ENCODE assay signal across 35 cellular contexts in genomic region chr5:2393556-2393955, GRCh38.
"Had no signal": no experiment of that assay in that cellular context is flagged by ENCODE, and none has a peak within 500 bp of the region (broad histone marks: within the 10 kb centered on the region; RNA-seq: fewer than 3 reads in every experiment).

No MANE protein-coding gene starts in this region.

- ATAC-seq: activated CD8-positive, alpha-beta T cell treated with anti-CD3 and anti-CD28 coated beads for 36 hours; activated naive CD4-positive, alpha-beta T cell treated with anti-CD3 and anti-CD28 coated beads, Interleukin-2, amount 50 U/mL, for 72 hours; activated T-cell treated with anti-CD3 and anti-CD28 coated beads, Interleukin-2, amount 50 U/mL, for 4 hours; activated T-cell treated with anti-CD3 and anti-CD28 coated beads, Interleukin-2, amount 50 U/mL, for 72 hours; activated T-helper 17 cell treated with anti-CD3 and anti-CD28 coated beads, Interleukin-2, amount 50 U/mL, for 72 hours; body of pancreas had no signal

- H3K27me3 ChIP-seq: adrenal gland, body of pancreas, brain microvascular endothelial cell, breast epithelium had no signal

- H3K4me1 ChIP-seq: adrenal gland, body of pancreas, breast epithelium had no signal

- H3K27ac ChIP-seq: adrenal gland, body of pancreas, brain microvascular endothelial cell, breast epithelium, VCaP had no signal

- FAIRE-seq: astrocyte, TTC549 had no signal

- H3K9me3 ChIP-seq: adrenal gland, body of pancreas, breast epithelium had no signal

- DNase-seq: activated B cell treated with CpG ODN at 0.5 μM for 24 hours; activated CD4-positive, alpha-beta memory T cell treated with anti-CD3 and anti-CD28 coated beads for 36 hours; activated CD4-positive, alpha-beta T cell treated with anti-CD3 and anti-CD28 coated beads for 4 hours; activated CD4-positive, alpha-beta T cell treated with anti-CD3 and anti-CD28 coated beads, Interleukin-2, amount 10 ng/mL, durations not matched to agents 24 days and 14 days; activated CD4-positive, alpha-beta T cell treated with anti-CD3 and anti-CD28 coated beads, Interleukin-2, amount 50 U/mL, for 1 hour; activated CD4-positive, alpha-beta T cell treated with anti-CD3 and anti-CD28 coated beads, Interleukin-2, amount 50 U/mL, for 4 hours; activated CD4-positive, CD25-positive, alpha-beta regulatory T cell treated with anti-CD3 and anti-CD28 coated beads, Interleukin-2, amount 50 U/mL, for 72 hours; activated CD8-positive, alpha-beta memory T cell treated with anti-CD3 and anti-CD28 coated beads, Interleukin-2, amount 50 U/mL, for 4 hours; activated CD8-positive, alpha-beta T cell treated with anti-CD3 and anti-CD28 coated beads for 36 hours; activated effector memory CD4-positive, alpha-beta T cell treated with anti-CD3 and anti-CD28 coated beads, Interleukin-2, amount 50 U/mL, for 16 hours; activated gamma-delta T cell treated with Interleukin-2 at 50 U/mL for 16 hours; activated naive CD4-positive, alpha-beta T cell; activated naive CD4-positive, alpha-beta T cell treated with anti-CD3 and anti-CD28 coated beads for 36 hours; activated naive CD4-positive, alpha-beta T cell treated with anti-CD3 and anti-CD28 coated beads, Interleukin-2, amount 50 U/mL, for 16 hours; activated naive CD8-positive, alpha-beta T cell treated with anti-CD3 and anti-CD28 coated beads for 36 hours; activated T-cell treated with anti-CD3 and anti-CD28 coated beads for 4 hours; activated T-cell treated with anti-CD3 and anti-CD28 coated beads, Interleukin-2, amount 50 U/mL, for 1 hour; activated T-cell treated with anti-CD3 and anti-CD28 coated beads, Interleukin-2, amount 50 U/mL, for 4 hours; activated T-cell treated with anti-CD3 and anti-CD28 coated beads, Interleukin-2, amount 50 U/mL, for 72 hours; adrenal gland; amniotic stem cell; aorta; body of pancreas; brain microvascular endothelial cell; caudate nucleus; cerebellar nuclear complex; T-helper 1 cell; T-helper 2 cell; T-helper 9 cell had no signal

- H3K4me3 ChIP-seq: adrenal gland, body of pancreas, breast epithelium had no signal

- H3K36me3 ChIP-seq: adrenal gland, brain microvascular endothelial cell, breast epithelium had no signal
